8 cellular contexts compared by ENCODE assay signal in the genomic region with DNA sequence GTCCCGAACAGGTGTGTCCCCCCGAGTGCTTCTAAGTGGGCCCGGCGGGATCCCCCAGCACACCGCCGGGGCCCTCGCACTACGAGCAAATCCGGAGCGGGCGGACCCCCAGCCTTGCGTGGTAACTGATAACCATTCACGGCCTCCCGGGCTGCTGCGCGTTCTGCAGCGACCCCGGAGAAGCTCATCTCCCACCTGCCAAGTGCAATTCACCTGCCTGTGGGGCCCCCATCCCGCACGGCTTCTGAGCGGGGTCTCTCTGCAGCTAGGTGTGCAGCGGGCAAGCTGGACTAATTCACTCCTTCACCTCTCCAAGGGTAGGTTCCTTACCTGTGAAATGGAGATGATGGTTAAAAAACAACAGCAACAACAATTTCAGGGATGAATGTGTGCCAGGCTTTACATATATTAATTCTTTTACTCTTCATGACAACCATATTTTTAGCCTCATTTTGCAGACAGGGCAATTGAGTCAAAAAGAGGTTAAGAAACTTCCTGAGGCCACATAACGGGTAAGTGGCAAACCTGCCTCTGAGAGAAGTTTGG. TPM values are rescaled to one million over a fixed set of nuclear protein-coding genes. Genes with fewer than 3 reads are reported as not detected.
A peak's percentile ranks its signal among the peaks of the same experiment; 100 is the strongest.
DNase-seq lines count a peak whose midpoint lies in the region; ATAC-seq and TF ChIP-seq lines count a peak whose summit lies in the region.

No MANE protein-coding gene starts in this region.

- no peak overlapping the region for H3K27ac Mint-ChIP-seq in chondrocyte (ENCODE audit: unreplicated experiment)
- no peak overlapping the region for H3K27ac Mint-ChIP-seq in neural crest cell (ENCODE audit: unreplicated experiment)

- DNase-seq in NCI-H1092 treated with DMSO at 0.1 percent for 48 hours (lab: John Stamatoyannopoulos, UW): peak; percentile 27
- DNase-seq in NCI-H1092 (lab: John Stamatoyannopoulos, UW): no peak
- DNase-seq in chondrocyte (ENCODE audit: low spot score): no peak
- peak; percentile 37 for DNase-seq in neural crest cell (ENCODE audit: low read depth, low spot score)
- no peak for DNase-seq in NCI-H446 (lab: John Stamatoyannopoulos, UW)
- no peak for DNase-seq in GF-D8 (lab: John Stamatoyannopoulos, UW)

- H3K9me3 Mint-ChIP-seq in chondrocyte (ENCODE audit: low read depth) (no peaks in the 10 kb centered on the region), neural crest cell (no peaks in the 10 kb centered on the region)

- TF ChIP-seq EP300 in Ishikawa (IDR thresholded peaks at IDR 0.05; ENCODE audit: borderline replicate concordance): no peak

- H3K27me3 Mint-ChIP-seq in chondrocyte (ENCODE audit: low read depth) (peaks cover 10% of the 10 kb centered on the region), neural crest cell (ENCODE audit: low read depth) (peaks cover 80% of the 10 kb centered on the region)

- H3K4me3 Mint-ChIP-seq in chondrocyte (ENCODE audit: unreplicated experiment): peak overlapping the region; percentile 63
- H3K4me3 Mint-ChIP-seq in neural crest cell: peak overlapping the region; percentile 84

- no peak for ATAC-seq in GM19467 (IDR thresholded peaks at IDR 0.05; ENCODE audit: unreplicated experiment)

- TF ChIP-seq RAD21 in Ishikawa (IDR thresholded peaks at IDR 0.05; ENCODE audit: low read depth): no peak

- peaks cover 3% of the 10 kb centered on the region for H3K36me3 Mint-ChIP-seq in chondrocyte (ENCODE audit: low read depth)
- H3K36me3 Mint-ChIP-seq in neural crest cell (ENCODE audit: low read depth): no peaks in the 10 kb centered on the region

- TF ChIP-seq CTCF in chondrocyte (IDR thresholded peaks at IDR 0.05): no peak
- no peak for TF ChIP-seq CTCF in neural crest cell (conservative IDR thresholded peaks at IDR 0.05)

- peaks cover 24% of the 10 kb centered on the region for H3K4me1 Mint-ChIP-seq in chondrocyte (ENCODE audit: low read depth)
- H3K4me1 Mint-ChIP-seq in neural crest cell: peaks cover 29% of the 10 kb centered on the region

TF ChIP-seq in Ishikawa, 13 proteins besides CTCF, POLR2A, EP300 and RAD21:
- no peak for TF ChIP-seq USF1 (IDR thresholded peaks at IDR 0.05)
- no peak for TF ChIP-seq TEAD4 (IDR thresholded peaks at IDR 0.05)
- no peak for TF ChIP-seq MAX (IDR thresholded peaks at IDR 0.05)
- no peak for TF ChIP-seq YY1 (IDR thresholded peaks at IDR 0.05; ENCODE audit: low read depth)
- TF ChIP-seq ZBTB7A (IDR thresholded peaks at IDR 0.05; ENCODE audit: low read depth): peak; percentile 94
- TF ChIP-seq TCF12 (IDR thresholded peaks at IDR 0.05; ENCODE audit: low read depth): 0 out of 2 replicates have a peak, but pooled peaks have one; percentile 1
- TF ChIP-seq TAF1 (IDR thresholded peaks at IDR 0.05; ENCODE audit: low read depth): no peak
- TF ChIP-seq NFIC (IDR thresholded peaks at IDR 0.05): no peak
- TF ChIP-seq, protein P1, sequence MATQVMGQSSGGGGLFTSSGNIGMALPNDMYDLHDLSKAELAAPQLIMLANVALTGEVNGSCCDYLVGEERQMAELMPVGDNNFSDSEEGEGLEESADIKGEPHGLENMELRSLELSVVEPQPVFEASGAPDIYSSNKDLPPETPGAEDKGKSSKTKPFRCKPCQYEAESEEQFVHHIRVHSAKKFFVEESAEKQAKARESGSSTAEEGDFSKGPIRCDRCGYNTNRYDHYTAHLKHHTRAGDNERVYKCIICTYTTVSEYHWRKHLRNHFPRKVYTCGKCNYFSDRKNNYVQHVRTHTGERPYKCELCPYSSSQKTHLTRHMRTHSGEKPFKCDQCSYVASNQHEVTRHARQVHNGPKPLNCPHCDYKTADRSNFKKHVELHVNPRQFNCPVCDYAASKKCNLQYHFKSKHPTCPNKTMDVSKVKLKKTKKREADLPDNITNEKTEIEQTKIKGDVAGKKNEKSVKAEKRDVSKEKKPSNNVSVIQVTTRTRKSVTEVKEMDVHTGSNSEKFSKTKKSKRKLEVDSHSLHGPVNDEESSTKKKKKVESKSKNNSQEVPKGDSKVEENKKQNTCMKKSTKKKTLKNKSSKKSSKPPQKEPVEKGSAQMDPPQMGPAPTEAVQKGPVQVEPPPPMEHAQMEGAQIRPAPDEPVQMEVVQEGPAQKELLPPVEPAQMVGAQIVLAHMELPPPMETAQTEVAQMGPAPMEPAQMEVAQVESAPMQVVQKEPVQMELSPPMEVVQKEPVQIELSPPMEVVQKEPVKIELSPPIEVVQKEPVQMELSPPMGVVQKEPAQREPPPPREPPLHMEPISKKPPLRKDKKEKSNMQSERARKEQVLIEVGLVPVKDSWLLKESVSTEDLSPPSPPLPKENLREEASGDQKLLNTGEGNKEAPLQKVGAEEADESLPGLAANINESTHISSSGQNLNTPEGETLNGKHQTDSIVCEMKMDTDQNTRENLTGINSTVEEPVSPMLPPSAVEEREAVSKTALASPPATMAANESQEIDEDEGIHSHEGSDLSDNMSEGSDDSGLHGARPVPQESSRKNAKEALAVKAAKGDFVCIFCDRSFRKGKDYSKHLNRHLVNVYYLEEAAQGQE (IDR thresholded peaks at IDR 0.05; ENCODE audit: low read depth): no peak

RNA-seq across cellular contexts. Expression of gene PODXL, which starts 0.6 kb away (rescaled TPM):
- total RNA-seq in chondrocyte: 11.9 to 14.5 TPM (median 14.0 TPM) in 3 replicates
- total RNA-seq in neural crest cell: 21.4 and 22.5 TPM in 2 replicates

Comparison
In these comparisons a context has a peak if more than half of its experiments do, and no peak if none do; other contexts are left out.
1. DNase-seq: peak in NCI-H1092 treated with DMSO at 0.1 percent for 48 hours (single experiment) and neural crest cell (single experiment); none in NCI-H1092 (single experiment), chondrocyte (single experiment), NCI-H446 (0 of 2) and GF-D8 (single experiment).